In genomic region chr1:28308750-28309149, GRCh38 we compare ENCODE assay signal across 21 cellular contexts. TPM values are rescaled to one million over a fixed set of nuclear protein-coding genes. Genes with fewer than 3 reads are reported as not detected.
A peak's percentile ranks its signal among the peaks of the same experiment; 100 is the strongest.
DNase-seq lines count a peak whose midpoint lies in the region; ATAC-seq and TF ChIP-seq lines count a peak whose summit lies in the region.
"Had no signal": no experiment of that assay in that cellular context is flagged by ENCODE, and none has a peak within 500 bp of the region (broad histone marks: within the 10 kb centered on the region; RNA-seq: fewer than 3 reads in every experiment).

No MANE protein-coding gene starts in this region.

- ATAC-seq in SK-N-SH treated with all-trans-retinoic acid at 6 μM for 48 hours (no peak), HG03571 (IDR thresholded peaks at IDR 0.05; ENCODE audit: unreplicated experiment) (no peak)
- ATAC-seq: CD8-positive, alpha-beta T cell; GM12878; GM23338; HCT116 had no signal

- H3K4me1 ChIP-seq in SK-N-SH (ENCODE audit: control insufficient read depth in 1 of 2, insufficient read depth in 2 of 2, low read depth in 1 of 2, low read length in 1 of 2), result no peaks in the 10 kb centered on the region

- H4K20me1 ChIP-seq in SK-N-SH (ENCODE audit: insufficient read depth), result no peaks in the 10 kb centered on the region
- H4K20me1 ChIP-seq: BLaER1 had no signal

- WGBS in SK-N-SH (ENCODE audit: low lambda C conversion rate), result 58% methylated on average over 3 of the region's 3 CpGs

- no peak overlapping the region for H3K4me2 ChIP-seq in SK-N-SH
- H3K4me2 ChIP-seq: BLaER1, GM23338 had no signal

- no peak for DNase-seq in SK-N-SH
- peak; percentile 55 for DNase-seq in MV-4-11 (lab: John Stamatoyannopoulos, UW)
- peak; percentile 36 for DNase-seq in posterior vena cava (ENCODE audit: low spot score)
- DNase-seq in activated T-helper 2 cell treated with anti-CD3 and anti-CD28 coated beads, Interferon-gamma antibody, Interleukin-2, Interleukin-4, amounts not matched to agents 10 μg/mL and 5 μg/mL and 100 μg/mL, durations not matched to agents 14 hours and 24 hours and 36 hours (ENCODE audit: low spot score), result no peak
- DNase-seq: Caco-2; CD4-positive, CD25-positive, alpha-beta regulatory T cell; CD8-positive, alpha-beta T cell; DMS79; EL; GDM1; H9; HFFc6 had no signal

- no peaks in the 10 kb centered on the region for H3K9me2 ChIP-seq in SK-N-SH

- no peak overlapping the region for H3K27ac Mint-ChIP-seq in activated T-helper 2 cell treated with anti-CD3 and anti-CD28 coated beads, Interferon-gamma antibody, Interleukin-2, Interleukin-4, amounts not matched to agents 10 μg/mL and 5 μg/mL and 100 μg/mL, durations not matched to agents 14 hours and 24 hours and 36 hours
- H3K27ac Mint-ChIP-seq: B cell; CD4-positive, CD25-positive, alpha-beta regulatory T cell; CD8-positive, alpha-beta T cell; GM23338; H9; HFFc6 had no signal

- no peaks in the 10 kb centered on the region for H3F3A ChIP-seq in SK-N-SH (replicated peaks; ENCODE audit: insufficient read depth)

- CTCF ChIA-PET in SK-N-SH (lab: Yijun Ruan, JAX), result no interaction called here

- H3K27me3 Mint-ChIP-seq in activated T-helper 2 cell treated with anti-CD3 and anti-CD28 coated beads, Interferon-gamma antibody, Interleukin-2, Interleukin-4, amounts not matched to agents 10 μg/mL and 5 μg/mL and 100 μg/mL, durations not matched to agents 14 hours and 24 hours and 36 hours (ENCODE audit: low read depth), result peaks cover 7% of the 10 kb centered on the region
- H3K27me3 Mint-ChIP-seq: B cell; CD4-positive, CD25-positive, alpha-beta regulatory T cell had no signal

- TF ChIP-seq CTCF in SK-N-SH (IDR thresholded peaks at IDR 0.05), result no peak

- no peak overlapping the region for H3K4me3 Mint-ChIP-seq in activated T-helper 2 cell treated with anti-CD3 and anti-CD28 coated beads, Interferon-gamma antibody, Interleukin-2, Interleukin-4, amounts not matched to agents 10 μg/mL and 5 μg/mL and 100 μg/mL, durations not matched to agents 14 hours and 24 hours and 36 hours (ENCODE audit: low read depth)
- H3K4me3 Mint-ChIP-seq: B cell; CD4-positive, CD25-positive, alpha-beta regulatory T cell; CD8-positive, alpha-beta T cell; GM23338; H9; HFFc6 had no signal

- H3K4me1 Mint-ChIP-seq in activated T-helper 2 cell treated with anti-CD3 and anti-CD28 coated beads, Interferon-gamma antibody, Interleukin-2, Interleukin-4, amounts not matched to agents 10 μg/mL and 5 μg/mL and 100 μg/mL, durations not matched to agents 14 hours and 24 hours and 36 hours (ENCODE audit: low read depth), result no peaks in the 10 kb centered on the region
- H3K4me1 Mint-ChIP-seq: B cell; CD4-positive, CD25-positive, alpha-beta regulatory T cell; GM23338; H9 had no signal

- H3K36me3 Mint-ChIP-seq in activated T-helper 2 cell treated with anti-CD3 and anti-CD28 coated beads, Interferon-gamma antibody, Interleukin-2, Interleukin-4, amounts not matched to agents 10 μg/mL and 5 μg/mL and 100 μg/mL, durations not matched to agents 14 hours and 24 hours and 36 hours (ENCODE audit: low read depth), result no peaks in the 10 kb centered on the region
- H3K36me3 Mint-ChIP-seq: CD4-positive, CD25-positive, alpha-beta regulatory T cell; CD8-positive, alpha-beta T cell had no signal

- no peaks in the 10 kb centered on the region for H3K9me3 Mint-ChIP-seq in activated T-helper 2 cell treated with anti-CD3 and anti-CD28 coated beads, Interferon-gamma antibody, Interleukin-2, Interleukin-4, amounts not matched to agents 10 μg/mL and 5 μg/mL and 100 μg/mL, durations not matched to agents 14 hours and 24 hours and 36 hours
- H3K9me3 Mint-ChIP-seq: CD4-positive, CD25-positive, alpha-beta regulatory T cell; CD8-positive, alpha-beta T cell; GM23338; H9; HFFc6 had no signal

- intact Hi-C loops in posterior vena cava (cut with DNase I), result no loop called here
- intact Hi-C loops in activated T-helper 2 cell treated with anti-CD3 and anti-CD28 coated beads, Interferon-gamma antibody, Interleukin-2, Interleukin-4, amounts not matched to agents 10 μg/mL and 5 μg/mL and 100 μg/mL, durations not matched to agents 14 hours and 24 hours and 36 hours (cut with micrococcal nuclease), result no loop called here

- no peaks in the 10 kb centered on the region for H3K36me3 ChIP-seq in SK-N-SH (replicated peaks in 1 of 2; ENCODE audit: control insufficient read depth in 1 of 2, insufficient read depth in 2 of 2, low read length in 1 of 2)
- H3K36me3 ChIP-seq: BLaER1 had no signal

- no peak overlapping the region for H3K4me3 ChIP-seq in SK-N-SH (ENCODE audit: low read depth in 2 of 2, low read length in 1 of 2)
- H3K4me3 ChIP-seq: BLaER1, GM12878, GM23338 had no signal

- no peak overlapping the region for H3K9ac ChIP-seq in SK-N-SH
- H3K9ac ChIP-seq: BLaER1 had no signal

- no peak for TF ChIP-seq RAD21 in SK-N-SH (IDR thresholded peaks at IDR 0.05; ENCODE audit: low read length)

- POLR2A ChIA-PET in SK-N-SH (lab: Yijun Ruan, JAX), result no interaction called here

- H3K79me2 ChIP-seq in SK-N-SH (ENCODE audit: insufficient read depth), result no peaks in the 10 kb centered on the region

- no peaks in the 10 kb centered on the region for H3K9me3 ChIP-seq in SK-N-SH
- H3K9me3 ChIP-seq: BLaER1, Caco-2 had no signal

- H3K27ac ChIP-seq in SK-N-SH (ENCODE audit: low read depth in 2 of 2, low read length in 1 of 2), result no peak overlapping the region
- H3K27ac ChIP-seq: 22Rv1, BLaER1, C4-2B had no signal

- H3K27me3 ChIP-seq in SK-N-SH (ENCODE audit: insufficient read depth), result no peaks in the 10 kb centered on the region
- H3K27me3 ChIP-seq: BLaER1 had no signal

- TF ChIP-seq EP300 in SK-N-SH (IDR thresholded peaks at IDR 0.05; ENCODE audit: borderline replicate concordance in 1 of 2, low read depth in 1 of 2, low read length in 1 of 2), result no peak

- H2AFZ ChIP-seq in SK-N-SH (ENCODE audit: low read depth), result no peak overlapping the region
- H2AFZ ChIP-seq: GM23338 had no signal

TF ChIP-seq in SK-N-SH treated with all-trans-retinoic acid at 6 μM for 48 hours, 23 proteins besides CTCF, POLR2A, EP300 and RAD21:
- TF ChIP-seq CSRNP3 (CRISPR knock-in tag; IDR thresholded peaks at IDR 0.05) (no peak), ZNF8 (CRISPR knock-in tag; IDR thresholded peaks at IDR 0.05) (peak; percentile 84), TOX (CRISPR knock-in tag; IDR thresholded peaks at IDR 0.05; ENCODE audit: borderline replicate concordance) (no peak)

TF ChIP-seq in SK-N-SH, 30 proteins besides CTCF, POLR2A, EP300 and RAD21:
- TF ChIP-seq MAX (IDR thresholded peaks at IDR 0.05; ENCODE audit: low read depth) (no peak), USF2 (IDR thresholded peaks at IDR 0.05; ENCODE audit: borderline replicate concordance, low read depth, low read length) (no peak), MXI1 (IDR thresholded peaks at IDR 0.05; ENCODE audit: low read depth, low read length) (no peak), RCOR1 (IDR thresholded peaks at IDR 0.05; ENCODE audit: low read length) (no peak), JUND (IDR thresholded peaks at IDR 0.05) (no peak)

RNA-seq across cellular contexts. Expression of gene MED18, which starts 20.1 kb away (rescaled TPM):
- polyA plus RNA-seq in SK-N-SH (2012; rRNA removed), result 12.6 and 13.7 TPM in 2 replicates
- 11.1 and 13.6 TPM in 2 replicates for polyA plus RNA-seq in SK-N-SH (2012; cell fraction: cytosol; rRNA removed)
- polyA plus RNA-seq in SK-N-SH (2012; cell fraction: nucleus; rRNA removed), result 9.7 and 11.9 TPM in 2 replicates
- total RNA-seq in posterior vena cava, result 10 to 100 TPM in 1 of 2 donors, 1 to 10 TPM in 1; 9.5 to 10.7 TPM
- total RNA-seq in activated T-helper 2 cell treated with anti-CD3 and anti-CD28 coated beads, Interferon-gamma antibody, Interleukin-2, Interleukin-4, amounts not matched to agents 10 μg/mL and 5 μg/mL and 100 μg/mL, durations not matched to agents 14 hours and 24 hours and 36 hours, result 18.2 and 18.5 TPM in 2 replicates

RNA-seq across cellular contexts. Expression of gene SESN2, which starts 49.4 kb away (rescaled TPM):
- 14.1 and 15.4 TPM in 2 replicates for polyA plus RNA-seq in SK-N-SH (2012; rRNA removed)
- polyA plus RNA-seq in SK-N-SH (2012; cell fraction: cytosol; rRNA removed), result 6.3 and 9.8 TPM in 2 replicates
- 23.2 and 27.2 TPM in 2 replicates for polyA plus RNA-seq in SK-N-SH (2012; cell fraction: nucleus; rRNA removed)
- 10 to 100 TPM; 13.7 to 16.8 TPM for total RNA-seq in posterior vena cava
- 7.1 and 7.9 TPM in 2 replicates for total RNA-seq in activated T-helper 2 cell treated with anti-CD3 and anti-CD28 coated beads, Interferon-gamma antibody, Interleukin-2, Interleukin-4, amounts not matched to agents 10 μg/mL and 5 μg/mL and 100 μg/mL, durations not matched to agents 14 hours and 24 hours and 36 hours

Comparison
In these comparisons a context has a peak if more than half of its experiments do, and no peak if none do; other contexts are left out.
1. DNase-seq: peak in MV-4-11 (single experiment) and posterior vena cava (single experiment); none in SK-N-SH (single experiment) and activated T-helper 2 cell treated with anti-CD3 and anti-CD28 coated beads, Interferon-gamma antibody, Interleukin-2, Interleukin-4, amounts not matched to agents 10 μg/mL and 5 μg/mL and 100 μg/mL, durations not matched to agents 14 hours and 24 hours and 36 hours (single experiment).